Comparison of ENCODE assay signal across 11 cellular contexts in the genomic region with DNA sequence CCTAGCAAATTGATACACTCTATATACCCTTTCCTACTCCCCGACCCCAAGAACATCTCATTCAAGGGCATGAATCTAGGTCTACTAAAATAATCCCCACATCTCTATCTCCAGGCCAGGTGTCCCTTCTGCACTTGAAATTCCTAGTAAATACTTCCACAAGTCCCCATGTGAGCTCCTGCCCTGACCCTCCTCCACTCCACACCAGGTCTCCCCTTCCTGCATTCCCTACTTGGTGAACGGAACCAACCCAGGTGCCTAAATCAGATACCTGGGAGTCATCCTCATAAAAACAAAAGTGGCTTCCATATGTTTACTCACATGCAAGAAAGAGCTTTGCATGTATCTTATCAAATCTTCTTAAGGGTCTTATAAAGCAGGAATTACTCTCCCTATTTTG.
DNase-seq lines count a peak whose midpoint lies in the region; ATAC-seq and TF ChIP-seq lines count a peak whose summit lies in the region.
"Had no signal": no experiment of that assay in that cellular context is flagged by ENCODE, and none has a peak within 500 bp of the region (broad histone marks: within the 10 kb centered on the region; RNA-seq: fewer than 3 reads in every experiment).

No MANE protein-coding gene starts in this region.

- intact Hi-C loops in CD8-positive, alpha-beta T cell (cut with DNase I, micrococcal nuclease) = loop anchor here in 1 of 2 experiments (1.0 kb wide), 1 partner anchor 13 kb away; no protein-coding TSS in a partner anchor

- H3K4me3 ChIP-seq in CD8-positive, alpha-beta T cell (ENCODE audit: low read depth, low read length) = no peak overlapping the region
- H3K4me3 ChIP-seq in HUES48 (ENCODE audit: low read depth, low read length) = no peak overlapping the region
- H3K4me3 ChIP-seq: heart left ventricle had no signal

- H3K9ac ChIP-seq in HUES48 (ENCODE audit: low read depth, low read length) = no peak overlapping the region

- no peak for DNase-seq in CD8-positive, alpha-beta T cell
- DNase-seq in naive B cell (no peak), NCI-H1417 (lab: John Stamatoyannopoulos, UW) (no peak), omental fat pad (ENCODE audit: low spot score) (no peak), cerebellum (ENCODE audit: low spot score) (no peak)
- DNase-seq: activated effector memory CD4-positive, alpha-beta T cell treated with anti-CD3 and anti-CD28 coated beads, Interleukin-2, amount 50 U/mL, for 16 hours; heart left ventricle; left colon; NCI-H1092 treated with DMSO at 0.1 percent for 48 hours had no signal

- H3K4me3 Mint-ChIP-seq in CD8-positive, alpha-beta T cell = peak overlapping the region; percentile 1
- H3K4me3 Mint-ChIP-seq in activated naive CD8-positive, alpha-beta T cell = peak overlapping the region; percentile 30
- H3K4me3 Mint-ChIP-seq in naive B cell = peak overlapping the region in 2 of 8 donors; percentile 14 to 17

- no peak for TF ChIP-seq CTCF in CD8-positive, alpha-beta T cell (IDR thresholded peaks at IDR 0.05)
- no peak for TF ChIP-seq CTCF in omental fat pad (IDR thresholded peaks at IDR 0.05)

- no peaks in the 10 kb centered on the region for H3K9me3 ChIP-seq in CD8-positive, alpha-beta T cell (ENCODE audit: low read length)
- no peaks in the 10 kb centered on the region for H3K9me3 ChIP-seq in HUES48 (ENCODE audit: control insufficient read depth, insufficient read depth, low read length)
- H3K9me3 ChIP-seq: heart left ventricle had no signal

- no peaks in the 10 kb centered on the region for H3K27me3 ChIP-seq in CD8-positive, alpha-beta T cell (ENCODE audit: insufficient read depth, low read length)
- no peaks in the 10 kb centered on the region for H3K27me3 ChIP-seq in HUES48 (ENCODE audit: control insufficient read depth, insufficient read depth, low read length)
- H3K27me3 ChIP-seq: heart left ventricle had no signal

- no peak overlapping the region for H3K27ac ChIP-seq in CD8-positive, alpha-beta T cell (ENCODE audit: low read depth, low read length)
- peak overlapping the region; percentile 77 for H3K27ac ChIP-seq in HUES48 (ENCODE audit: low read depth, low read length)

- H3K36me3 Mint-ChIP-seq in CD8-positive, alpha-beta T cell = peaks cover 25% of the 10 kb centered on the region
- peaks cover 30% of the 10 kb centered on the region for H3K36me3 Mint-ChIP-seq in activated naive CD8-positive, alpha-beta T cell
- H3K36me3 Mint-ChIP-seq in naive B cell = peaks cover 14 to 18% of the 10 kb centered on the region in 2 donors

- no peaks in the 10 kb centered on the region for H3K27me3 Mint-ChIP-seq in CD8-positive, alpha-beta T cell (ENCODE audit: low read depth)
- no peaks in the 10 kb centered on the region for H3K27me3 Mint-ChIP-seq in activated naive CD8-positive, alpha-beta T cell
- no peaks in the 10 kb centered on the region for H3K27me3 Mint-ChIP-seq in naive B cell

- H3K36me3 ChIP-seq in CD8-positive, alpha-beta T cell (ENCODE audit: insufficient read depth, low read length) = no peaks in the 10 kb centered on the region
- 0 out of 2 replicates have a peak, but pooled peaks cover 7% of the 10 kb centered on the region for H3K36me3 ChIP-seq in HUES48 (ENCODE audit: control insufficient read depth, insufficient read depth, low read length)

- no peaks in the 10 kb centered on the region for H3K9me3 Mint-ChIP-seq in CD8-positive, alpha-beta T cell
- H3K9me3 Mint-ChIP-seq in activated naive CD8-positive, alpha-beta T cell (ENCODE audit: low read depth) = no peaks in the 10 kb centered on the region
- peaks cover 0 to 3% (median 0%) of the 10 kb centered on the region in 7 donors for H3K9me3 Mint-ChIP-seq in naive B cell

- no peak for ATAC-seq in CD8-positive, alpha-beta T cell
- ATAC-seq in naive B cell (ENCODE audit: low read depth in 2 of 2) (no peak), omental fat pad (ENCODE audit: low FRiP score) (no peak)
- ATAC-seq: heart left ventricle, left colon had no signal

- CTCF ChIA-PET in CD8-positive, alpha-beta T cell (lab: Charles Lee) = no interaction called here

- peaks cover 51% of the 10 kb centered on the region for H3K4me1 ChIP-seq in CD8-positive, alpha-beta T cell (ENCODE audit: insufficient read depth, low read length)
- peaks cover 31% of the 10 kb centered on the region for H3K4me1 ChIP-seq in HUES48 (ENCODE audit: control insufficient read depth, insufficient read depth, low read length)

- peak overlapping the region; percentile 78 for H3K27ac Mint-ChIP-seq in CD8-positive, alpha-beta T cell
- H3K27ac Mint-ChIP-seq in activated naive CD8-positive, alpha-beta T cell = peak overlapping the region; percentile 77
- H3K27ac Mint-ChIP-seq in naive B cell = peak overlapping the region; percentile 2 to 80 (median 50)

- H3K4me1 Mint-ChIP-seq in CD8-positive, alpha-beta T cell (ENCODE audit: low read depth) = peaks cover 62% of the 10 kb centered on the region
- H3K4me1 Mint-ChIP-seq in activated naive CD8-positive, alpha-beta T cell (ENCODE audit: low read depth) = peaks cover 71% of the 10 kb centered on the region
- peaks cover 34 to 68% (median 42%) of the 10 kb centered on the region in 3 donors for H3K4me1 Mint-ChIP-seq in naive B cell

- POLR2A ChIA-PET in CD8-positive, alpha-beta T cell (lab: Charles Lee) = interaction anchor here (1.0 to 1.6 kb wide), 2 partner anchors 9 to 10 kb away, joined by 3 to 9 read pairs; no protein-coding TSS in a partner anchor
